ENCODE assay signal across 20 cellular contexts in the genomic region with DNA sequence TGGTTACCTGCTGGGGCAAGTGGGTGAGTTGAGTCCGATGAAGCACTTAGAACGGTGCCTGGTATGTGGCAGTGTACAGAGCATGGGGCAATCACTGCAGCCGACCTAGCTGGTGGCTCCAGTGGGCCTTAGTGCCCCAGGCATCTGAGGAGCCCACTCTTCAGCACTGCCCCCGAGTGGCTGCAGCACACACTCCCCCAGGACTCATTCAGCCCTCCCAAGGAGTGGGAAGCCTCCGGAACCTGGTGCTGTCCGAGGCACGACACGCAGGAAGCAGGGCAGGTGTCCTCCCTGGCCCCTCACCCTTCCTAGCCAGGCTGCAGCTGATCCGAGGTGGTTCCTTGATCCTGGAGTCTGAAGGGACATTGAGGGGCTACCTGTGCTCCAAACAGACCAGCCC. TPM values are rescaled to one million over a fixed set of nuclear protein-coding genes. Genes with fewer than 3 reads are reported as not detected.
DNase-seq lines count a peak whose midpoint lies in the region; ATAC-seq and TF ChIP-seq lines count a peak whose summit lies in the region.
"Had no signal": no experiment of that assay in that cellular context is flagged by ENCODE, and none has a peak within 500 bp of the region (broad histone marks: within the 10 kb centered on the region; RNA-seq: fewer than 3 reads in every experiment).

No MANE protein-coding gene starts in this region.

- H3K4me3 ChIP-seq in right atrium auricular region: no peak overlapping the region
- H3K4me3 ChIP-seq in endodermal cell (ENCODE audit: low read length): no peak overlapping the region
- no peak overlapping the region for H3K4me3 ChIP-seq in sigmoid colon
- H3K4me3 ChIP-seq in mucosa of descending colon: no peak overlapping the region
- H3K4me3 ChIP-seq: GM12878, HAP-1 had no signal

- H3K9me3 Mint-ChIP-seq in endodermal cell: peaks cover 17% of the 10 kb centered on the region
- peaks cover 17% of the 10 kb centered on the region for H3K9me3 Mint-ChIP-seq in HFFc6

- whole genome bisulfite sequencing in endodermal cell (ENCODE audit: insufficient coverage in 1 of 2, insufficient read length in 1 of 2), 2 experiments: 86 to 96% methylated on average over 5 to 9 of the region's 9 CpGs
- WGBS in sigmoid colon, 2 donors: 74 to 88% methylated on average over 9 of the region's 9 CpGs

- DNase-seq in left ventricle myocardium superior (peak; percentile 3), right atrium auricular region (ENCODE audit: low spot score) (no peak), endodermal cell (peak; percentile 22), sigmoid colon (peak; percentile 36), HFFc6 (no peak), mucosa of descending colon (no peak), inferior parietal cortex (ENCODE audit: extremely low spot score) (no peak)
- DNase-seq: ACHN; BE2C; C1 segment of cervical spinal cord; CD4-positive, CD25-positive, alpha-beta regulatory T cell; COR-L47; DMS 273 treated with DMSO at 0.1 percent for 48 hours; DMS53; DND-41; EL; IMR-90 had no signal

- H3K4me1 Mint-ChIP-seq in endodermal cell (no peaks in the 10 kb centered on the region), HFFc6 (ENCODE audit: low read depth) (no peaks in the 10 kb centered on the region)
- H3K4me1 Mint-ChIP-seq: CD4-positive, CD25-positive, alpha-beta regulatory T cell; CD8-positive, alpha-beta memory T cell had no signal

- no peaks in the 10 kb centered on the region for H3K9me3 ChIP-seq in right atrium auricular region
- H3K9me3 ChIP-seq in endodermal cell (ENCODE audit: control insufficient read depth, low read length): peaks cover 22% of the 10 kb centered on the region
- H3K9me3 ChIP-seq in sigmoid colon: peaks cover 0 to 7% (median 2%) of the 10 kb centered on the region in 4 donors
- no peaks in the 10 kb centered on the region for H3K9me3 ChIP-seq in mucosa of descending colon
- H3K9me3 ChIP-seq: BE2C had no signal

- no peak overlapping the region for H3K9ac ChIP-seq in endodermal cell (ENCODE audit: extremely low read depth, low read length, poor library complexity, severe bottlenecking)

- intact Hi-C loops in left ventricle myocardium superior (cut with micrococcal nuclease) (no loop called here), sigmoid colon (cut with DNase I) (no loop called here), mucosa of descending colon (cut with DNase I, micrococcal nuclease) (no loop called here)

- TF ChIP-seq CTCF in right atrium auricular region (IDR thresholded peaks at IDR 0.05) (no peak), endodermal cell (conservative IDR thresholded peaks at IDR 0.05) (no peak), sigmoid colon (IDR thresholded peaks at IDR 0.05) (no peak), HFFc6 (IDR thresholded peaks at IDR 0.05) (no peak), mucosa of descending colon (IDR thresholded peaks at IDR 0.05) (no peak)

- no peaks in the 10 kb centered on the region for H3K4me1 ChIP-seq in right atrium auricular region
- no peaks in the 10 kb centered on the region for H3K4me1 ChIP-seq in endodermal cell (ENCODE audit: control insufficient read depth, insufficient read depth, low read length)
- no peaks in the 10 kb centered on the region for H3K4me1 ChIP-seq in sigmoid colon
- no peaks in the 10 kb centered on the region for H3K4me1 ChIP-seq in mucosa of descending colon (ENCODE audit: low read depth)
- H3K4me1 ChIP-seq: BE2C, HAP-1 had no signal

- H3K27me3 Mint-ChIP-seq in endodermal cell (ENCODE audit: insufficient read depth) (no peaks in the 10 kb centered on the region), HFFc6 (ENCODE audit: insufficient read depth) (peaks cover 28% of the 10 kb centered on the region)

- no peaks in the 10 kb centered on the region for H3K36me3 Mint-ChIP-seq in endodermal cell (ENCODE audit: low read depth)
- no peaks in the 10 kb centered on the region for H3K36me3 Mint-ChIP-seq in HFFc6 (ENCODE audit: low read depth)
- H3K36me3 Mint-ChIP-seq: CD8-positive, alpha-beta memory T cell had no signal

- TF ChIP-seq POLR2A in sigmoid colon (IDR thresholded peaks at IDR 0.05): no peak

- no peak overlapping the region for H3K27ac ChIP-seq in right atrium auricular region
- H3K27ac ChIP-seq in endodermal cell (ENCODE audit: low read depth, low read length): no peak overlapping the region
- no peak overlapping the region for H3K27ac ChIP-seq in sigmoid colon

- H3K36me3 ChIP-seq in right atrium auricular region (no peaks in the 10 kb centered on the region), endodermal cell (ENCODE audit: control insufficient read depth, insufficient read depth, low read length) (peaks cover 9% of the 10 kb centered on the region), sigmoid colon (no peaks in the 10 kb centered on the region), mucosa of descending colon (ENCODE audit: low read depth) (no peaks in the 10 kb centered on the region)
- H3K36me3 ChIP-seq: BE2C, HAP-1 had no signal

- TF ChIP-seq EP300 in sigmoid colon (IDR thresholded peaks at IDR 0.05): no peak

- H3K27me3 ChIP-seq in right atrium auricular region (no peaks in the 10 kb centered on the region), endodermal cell (ENCODE audit: control insufficient read depth, insufficient read depth, low read length, poor library complexity, severe bottlenecking) (no peaks in the 10 kb centered on the region), sigmoid colon (no peaks in the 10 kb centered on the region)
- H3K27me3 ChIP-seq: BE2C had no signal

- H3K27ac Mint-ChIP-seq in endodermal cell (no peak overlapping the region), HFFc6 (no peak overlapping the region)
- H3K27ac Mint-ChIP-seq: CD4-positive, CD25-positive, alpha-beta regulatory T cell had no signal

- no peak overlapping the region for H3K4me3 Mint-ChIP-seq in endodermal cell
- H3K4me3 Mint-ChIP-seq in HFFc6: no peak overlapping the region
- H3K4me3 Mint-ChIP-seq: CD4-positive, CD25-positive, alpha-beta regulatory T cell; CD8-positive, alpha-beta memory T cell had no signal

- ATAC-seq in left ventricle myocardium superior (no peak), mucosa of descending colon (no peak)
- ATAC-seq: GM12878 had no signal

RNA-seq across cellular contexts. Expression of a gene that starts 42.4 kb away (rescaled TPM):
- 9.1 TPM for total RNA-seq in left ventricle myocardium superior
- total RNA-seq in right atrium auricular region: 1 to 10 TPM; 1.7 to 8.0 TPM
- 10 to 100 TPM; 65.1 to 67.5 TPM for total RNA-seq in endodermal cell
- 14.1 TPM for polyA plus RNA-seq in endodermal cell (2013, experiment 1 of 2)
- polyA plus RNA-seq in endodermal cell (2013, experiment 2 of 2): 10.5 TPM
- 1 to 10 TPM; 2.5 to 4.8 (median 3.6) TPM for total RNA-seq in sigmoid colon
- polyA plus RNA-seq in sigmoid colon: 1 to 10 TPM in 1 of 3 donors, not detected in 2; 2.9 TPM
- not detected for total RNA-seq in HFFc6 (2021; fragmentation: NEBNext Ultra II Directional; extraction: Animal tissue kit (Norgen Biotek cat#: 25700))
- total RNA-seq in mucosa of descending colon: 1 to 10 TPM; 4.9 to 7.5 (median 5.3) TPM
- total RNA-seq: CD4-positive, CD25-positive, alpha-beta regulatory T cell; IMR-90 had no signal
- polyA plus RNA-seq: CD4-positive, CD25-positive, alpha-beta regulatory T cell had no signal

Comparison
In these comparisons a context has a peak if more than half of its experiments do, and no peak if none do; other contexts are left out.
1. DNase-seq: peak in left ventricle myocardium superior (single experiment), endodermal cell (single experiment) and sigmoid colon (single experiment); none in right atrium auricular region (single experiment), HFFc6 (single experiment), mucosa of descending colon (0 of 3) and inferior parietal cortex (single experiment).